1 cellular context compared by ENCODE assay signal in the genomic region with DNA sequence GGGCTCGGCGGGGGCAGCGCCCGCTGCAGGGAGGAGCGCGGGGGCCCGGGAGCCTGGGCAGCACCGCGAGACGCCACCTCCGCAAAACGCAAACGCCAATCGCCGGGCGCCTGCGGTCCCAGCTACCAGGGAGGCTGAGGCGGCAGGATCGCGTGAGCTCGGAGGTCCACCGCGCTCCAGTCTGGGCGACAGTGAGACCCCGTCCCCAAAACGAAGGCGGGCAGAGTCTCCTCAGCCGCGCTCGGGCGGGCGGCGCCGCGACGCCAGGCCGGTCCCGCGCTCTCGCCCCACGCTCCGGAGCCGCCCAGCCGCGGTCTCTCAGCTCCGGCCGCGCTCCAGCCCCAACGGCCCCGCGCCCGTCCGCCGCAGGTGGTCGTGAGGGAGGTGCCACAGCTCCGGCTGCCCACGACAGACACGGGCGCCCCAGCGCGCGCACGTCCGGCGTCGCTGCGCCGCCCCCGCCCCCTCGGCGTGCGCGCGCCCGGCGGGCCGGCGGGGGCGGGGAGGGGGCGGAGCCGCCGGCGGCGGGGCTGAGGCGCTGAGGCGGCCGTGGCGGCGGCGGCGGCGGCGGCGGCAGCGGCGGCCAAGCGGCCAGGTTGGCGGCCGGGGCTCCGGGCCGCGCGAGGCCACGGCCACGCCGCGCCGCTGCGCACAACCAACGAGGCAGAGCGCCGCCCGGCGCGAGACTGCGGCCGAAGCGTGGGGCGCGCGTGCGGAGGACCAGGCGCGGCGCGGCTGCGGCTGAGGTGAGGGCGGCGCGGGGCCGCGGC.
TF ChIP-seq lines count a peak whose summit lies in the region.

A gene with protein sequence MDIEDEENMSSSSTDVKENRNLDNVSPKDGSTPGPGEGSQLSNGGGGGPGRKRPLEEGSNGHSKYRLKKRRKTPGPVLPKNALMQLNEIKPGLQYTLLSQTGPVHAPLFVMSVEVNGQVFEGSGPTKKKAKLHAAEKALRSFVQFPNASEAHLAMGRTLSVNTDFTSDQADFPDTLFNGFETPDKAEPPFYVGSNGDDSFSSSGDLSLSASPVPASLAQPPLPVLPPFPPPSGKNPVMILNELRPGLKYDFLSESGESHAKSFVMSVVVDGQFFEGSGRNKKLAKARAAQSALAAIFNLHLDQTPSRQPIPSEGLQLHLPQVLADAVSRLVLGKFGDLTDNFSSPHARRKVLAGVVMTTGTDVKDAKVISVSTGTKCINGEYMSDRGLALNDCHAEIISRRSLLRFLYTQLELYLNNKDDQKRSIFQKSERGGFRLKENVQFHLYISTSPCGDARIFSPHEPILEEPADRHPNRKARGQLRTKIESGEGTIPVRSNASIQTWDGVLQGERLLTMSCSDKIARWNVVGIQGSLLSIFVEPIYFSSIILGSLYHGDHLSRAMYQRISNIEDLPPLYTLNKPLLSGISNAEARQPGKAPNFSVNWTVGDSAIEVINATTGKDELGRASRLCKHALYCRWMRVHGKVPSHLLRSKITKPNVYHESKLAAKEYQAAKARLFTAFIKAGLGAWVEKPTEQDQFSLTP (plus strand): TSS at position 533 of the 770 bp plus-strand sequence. CDS start 97,077 bp downstream, outside the sequence.

TF ChIP-seq in WTC11, 78 proteins besides CTCF, POLR2A, EP300 and RAD21 (continued from another document):
- TF ChIP-seq AR (CRISPR knock-in tag; IDR thresholded peaks at IDR 0.05) (no peak), FOXP1 (CRISPR knock-in tag; IDR thresholded peaks at IDR 0.05; ENCODE audit: borderline replicate concordance) (peak; percentile 81)
